In the genomic region with DNA sequence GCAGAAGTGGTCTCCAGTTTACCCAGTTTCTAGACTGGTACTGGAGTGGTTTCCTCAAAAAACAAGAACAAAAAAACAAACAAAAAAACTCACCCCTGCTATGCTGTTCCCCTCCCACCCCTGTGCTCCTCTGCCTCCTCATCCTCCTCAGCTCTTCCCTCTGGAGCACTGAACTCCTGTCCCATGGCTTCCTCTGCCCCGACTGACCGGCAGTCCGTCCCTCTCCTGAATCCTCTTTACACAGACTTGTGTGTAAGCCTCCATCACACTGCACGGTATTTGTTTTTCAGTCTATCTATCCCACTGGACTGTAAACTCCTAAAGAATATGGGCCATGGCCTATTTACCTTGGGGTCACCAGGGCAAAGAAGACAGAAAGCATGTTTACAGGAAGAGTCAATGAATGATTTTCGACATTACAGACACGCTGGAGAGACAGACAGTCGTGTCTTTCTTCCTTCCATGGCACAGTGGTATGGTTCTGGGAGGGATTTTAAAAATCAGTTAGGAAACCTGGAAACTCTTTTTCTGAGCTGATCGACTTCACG, we compare ENCODE assay signal across 26 cellular contexts.
"Had no signal": no experiment of that assay in that cellular context is flagged by ENCODE, and none has a peak within 500 bp of the region (broad histone marks: within the 10 kb centered on the region; RNA-seq: fewer than 3 reads in every experiment).

No MANE protein-coding gene starts in this region.

- H3K9me3 Mint-ChIP-seq: immature natural killer cell; naive B cell; natural killer cell treated with Interleukin-12 subunit alpha and Interleukin-12 subunit beta and Interleukin-15 and Interleukin-18, amount 100 ng/mL, for 72 hours; stimulated activated effector memory CD8-positive, alpha-beta T cell treated with anti-CD3 and anti-CD28 coated beads, Interleukin-12 subunit alpha, Interleukin-12 subunit beta, amount 100 ng/mL, for 72 hours; stimulated activated naive CD8-positive, alpha-beta T cell treated with anti-CD3 and anti-CD28 coated beads, Interleukin-15, amount 100 ng/mL, for 72 hours had no signal

- H3K27ac ChIP-seq: heart left ventricle, left lung, lower lobe of right lung, ovary, right atrium auricular region, skin epidermis, spleen, thyroid gland, transverse colon, upper lobe of left lung, vagina had no signal

- H3K9me3 ChIP-seq: heart left ventricle, left lung, lower lobe of right lung, ovary, right atrium auricular region, spleen, thyroid gland, transverse colon, upper lobe of left lung, vagina had no signal

- H3K4me1 Mint-ChIP-seq: immature natural killer cell; naive B cell; stimulated activated effector memory CD8-positive, alpha-beta T cell treated with anti-CD3 and anti-CD28 coated beads, Interleukin-12 subunit alpha, Interleukin-12 subunit beta, amount 100 ng/mL, for 72 hours; stimulated activated naive CD8-positive, alpha-beta T cell treated with anti-CD3 and anti-CD28 coated beads, Interleukin-15, amount 100 ng/mL, for 72 hours had no signal

- H3K4me3 Mint-ChIP-seq: immature natural killer cell; naive B cell; natural killer cell treated with Interleukin-12 subunit alpha and Interleukin-12 subunit beta and Interleukin-15 and Interleukin-18, amount 100 ng/mL, for 72 hours; stimulated activated effector memory CD8-positive, alpha-beta T cell treated with anti-CD3 and anti-CD28 coated beads, Interleukin-12 subunit alpha, Interleukin-12 subunit beta, amount 100 ng/mL, for 72 hours; stimulated activated naive CD8-positive, alpha-beta T cell treated with anti-CD3 and anti-CD28 coated beads, Interleukin-15, amount 100 ng/mL, for 72 hours had no signal

- H3K4me3 ChIP-seq: heart left ventricle, left lung, lower lobe of right lung, ovary, right atrium auricular region, skin epidermis, spleen, thyroid gland, transverse colon, upper lobe of left lung, vagina had no signal

- H3K27ac Mint-ChIP-seq: immature natural killer cell; natural killer cell treated with Interleukin-12 subunit alpha and Interleukin-12 subunit beta and Interleukin-15 and Interleukin-18, amount 100 ng/mL, for 72 hours; progenitor cell of endocrine pancreas; stimulated activated effector memory CD8-positive, alpha-beta T cell treated with anti-CD3 and anti-CD28 coated beads, Interleukin-12 subunit alpha, Interleukin-12 subunit beta, amount 100 ng/mL, for 72 hours had no signal

- H3K36me3 ChIP-seq: ovary, right atrium auricular region, spleen, transverse colon had no signal

- H3K4me1 ChIP-seq: right atrium auricular region, transverse colon had no signal

- DNase-seq: heart left ventricle; hypothalamus; immature natural killer cell; kidney; left colon; lower lobe of right lung; mammary epithelial cell; mesenchymal stem cell; naive B cell; ovary; spleen; stimulated activated CD4-positive, alpha-beta T cell treated with anti-CD3 and anti-CD28 coated beads, Interleukin-4, amount 100 ng/mL, for 24 hours; stimulated activated naive CD4-positive, alpha-beta T cell treated with Interleukin-2 at 50 U/mL for 16 hours; stimulated activated naive CD8-positive, alpha-beta T cell treated with anti-CD3 and anti-CD28 coated beads, Interleukin-15, amount 100 ng/mL, for 72 hours; substantia nigra; thyroid gland; transverse colon had no signal

- ATAC-seq: heart left ventricle; left colon; left lung; lower lobe of right lung; sciatic nerve; stimulated activated effector memory CD8-positive, alpha-beta T cell treated with anti-CD3 and anti-CD28 coated beads, Interleukin-12 subunit alpha, Interleukin-12 subunit beta, amount 100 ng/mL, for 72 hours; stimulated activated naive CD8-positive, alpha-beta T cell treated with anti-CD3 and anti-CD28 coated beads, Interleukin-15, amount 100 ng/mL, for 72 hours had no signal

- H3K27me3 ChIP-seq: heart left ventricle, left lung, ovary, right atrium auricular region, spleen, thyroid gland, transverse colon, upper lobe of left lung, vagina had no signal

- H3K36me3 Mint-ChIP-seq: naive B cell; natural killer cell treated with Interleukin-12 subunit alpha and Interleukin-12 subunit beta and Interleukin-15 and Interleukin-18, amount 100 ng/mL, for 72 hours; stimulated activated effector memory CD8-positive, alpha-beta T cell treated with anti-CD3 and anti-CD28 coated beads, Interleukin-12 subunit alpha, Interleukin-12 subunit beta, amount 100 ng/mL, for 72 hours had no signal
